In genomic region chr11:34053161-34053686, GRCh38 we compare ENCODE assay signal across 8 cellular contexts.
DNase-seq lines count a peak whose midpoint lies in the region; ATAC-seq and TF ChIP-seq lines count a peak whose summit lies in the region.

No MANE protein-coding gene starts in this region.

- peak overlapping the region; percentile 81 for H3K27ac ChIP-seq in cingulate gyrus (ENCODE audit: low read depth, low read length)

- ATAC-seq in HG02885 (IDR thresholded peaks at IDR 0.05; ENCODE audit: poor library complexity, unreplicated experiment) (peak; percentile 32), HG02970 (IDR thresholded peaks at IDR 0.05; ENCODE audit: low FRiP score, unreplicated experiment) (no peak)

- DNase-seq in GM13977 (ENCODE audit: low spot score) (peak; percentile 76), NCI-H2196 treated with DMSO at 0.1 percent for 48 hours (lab: John Stamatoyannopoulos, UW; ENCODE audit: unreplicated experiment) (peak; percentile 26), left kidney (ENCODE audit: low read depth, low spot score) (peak; percentile 92)
- peak; percentile 79 to 85 for DNase-seq in activated CD4-positive, alpha-beta T cell treated with anti-CD3 and anti-CD28 coated beads for 4 hours
- DNase-seq in stimulated activated CD4-positive, alpha-beta T cell treated with anti-CD3 and anti-CD28 coated beads, Interleukin-2, amount 100 ng/mL, for 4 hours (ENCODE audit: low read depth): peak; percentile 80

- in situ Hi-C loops in GM13977 (cut with MboI; ENCODE audit: low pct_unique_long_range_greater_than_20kb, low sequenced_read_pairs, unreplicated experiment): no loop called here

- no peak for TF ChIP-seq CTCF in GM13977 (IDR thresholded peaks at IDR 0.05; ENCODE audit: extremely low read depth, insufficient read depth, missing control alignments)

Comparison
In these comparisons a context has a peak if more than half of its experiments do, and no peak if none do; other contexts are left out.
1. DNase-seq: peak in every context shown above with its lines; median percentile 92 in left kidney; 82 in activated CD4-positive, alpha-beta T cell treated with anti-CD3 and anti-CD28 coated beads for 4 hours; 80 in stimulated activated CD4-positive, alpha-beta T cell treated with anti-CD3 and anti-CD28 coated beads, Interleukin-2, amount 100 ng/mL, for 4 hours; 76 in GM13977; 26 in NCI-H2196 treated with DMSO at 0.1 percent for 48 hours.